ENCODE assay signal across 7 cellular contexts in genomic region chr16:29354461-29354860, GRCh38. TPM values are rescaled to one million over a fixed set of nuclear protein-coding genes. Genes with fewer than 3 reads are reported as not detected.
A peak's percentile ranks its signal among the peaks of the same experiment; 100 is the strongest.
DNase-seq lines count a peak whose midpoint lies in the region; ATAC-seq, FAIRE-seq and TF ChIP-seq lines count a peak whose summit lies in the region.
"Not testable (repeated sequence)": the region's sequence is repeated elsewhere in the genome, so short reads cannot be mapped to it uniquely, and the experiment has no call there.

No MANE protein-coding gene starts in this region.

- H3K56ac ChIP-seq in IMR-90 (ENCODE audit: extremely low read depth, insufficient read depth, low read length), result not testable (repeated sequence)

- not testable (repeated sequence) for H3K4me3 ChIP-seq in IMR-90 (ENCODE audit: insufficient read depth, low read depth, low read length); astrocyte (ENCODE audit: insufficient read depth, low read depth, low read length); left lung; naive thymus-derived CD4-positive, alpha-beta T cell (ENCODE audit: low read length); upper lobe of right lung

- H3K18ac ChIP-seq in IMR-90 (ENCODE audit: low read depth, low read length), result not testable (repeated sequence)

- not testable (repeated sequence) for TF ChIP-seq POLR2A in IMR-90 (IDR thresholded peaks at IDR 0.05; ENCODE audit: low read depth, low read length)

- H3K27ac ChIP-seq in IMR-90 (ENCODE audit: insufficient read depth, low read length); astrocyte (ENCODE audit: low read depth, low read length); left lung; naive thymus-derived CD4-positive, alpha-beta T cell (ENCODE audit: low read depth, low read length); upper lobe of right lung: not testable (repeated sequence)

- not testable (repeated sequence) for H2BK15ac ChIP-seq in IMR-90 (ENCODE audit: low read depth, low read length)

- not testable (repeated sequence) for H4K5ac ChIP-seq in IMR-90 (ENCODE audit: low read depth, low read length)

- H2BK5ac ChIP-seq in IMR-90 (ENCODE audit: low read depth, low read length, poor library complexity, severe bottlenecking), result not testable (repeated sequence)

- not testable (repeated sequence) for FAIRE-seq in astrocyte (lab: Jason Lieb, UNC)

- H3K9ac ChIP-seq in IMR-90 (ENCODE audit: low read depth, low read length); astrocyte (ENCODE audit: low read length): not testable (repeated sequence)

- not testable (repeated sequence) for H2AFZ ChIP-seq in IMR-90 (replicated peaks; ENCODE audit: low read length, poor library complexity); astrocyte (ENCODE audit: low read depth, low read length)

- not testable (repeated sequence) for H2BK120ac ChIP-seq in IMR-90 (ENCODE audit: low read depth, low read length)

- H3K27me3 Mint-ChIP-seq in astrocyte (ENCODE audit: low read depth, unreplicated experiment); naive thymus-derived CD4-positive, alpha-beta T cell: not testable (repeated sequence)

- H2BK20ac ChIP-seq in IMR-90 (ENCODE audit: low read depth, low read length), result not testable (repeated sequence)

- not testable (repeated sequence) for H4K20me1 ChIP-seq in IMR-90 (ENCODE audit: insufficient read depth, low read length); astrocyte (ENCODE audit: insufficient read depth, low read length)

- H3K79me1 ChIP-seq in IMR-90 (ENCODE audit: low read depth in 1 of 2, low read length in 2 of 2), result not testable (repeated sequence)

- not testable (repeated sequence) for H3K4me1 Mint-ChIP-seq in astrocyte (ENCODE audit: low read depth, unreplicated experiment); naive thymus-derived CD4-positive, alpha-beta T cell

- H3K14ac ChIP-seq in IMR-90 (replicated peaks; ENCODE audit: low read depth, low read length), result not testable (repeated sequence)

- H2AK5ac ChIP-seq in IMR-90 (ENCODE audit: low read depth, low read length), result not testable (repeated sequence)

- BruUV-seq in IMR-90 (replicated peaks; lab: Mats Ljungman, UMichigan), result not testable (repeated sequence)

- in situ Hi-C loops in IMR-90 (cut with MboI; ENCODE audit: low sequenced_read_pairs), result not testable (repeated sequence)

- no CpG with 5 or more reads among the region's 5 CpGs for WGBS in IMR-90 (ENCODE audit: extremely low coverage in 2 of 2, insufficient read length in 1 of 2), 2 experiments

- not testable (repeated sequence) for TF ChIP-seq CTCF in IMR-90 (conservative IDR thresholded peaks at IDR 0.05; ENCODE audit: low read depth, low read length); astrocyte (IDR thresholded peaks at IDR 0.05; ENCODE audit: insufficient read depth, low read depth, low read length); left lung (IDR thresholded peaks at IDR 0.05); upper lobe of right lung (IDR thresholded peaks at IDR 0.05)

- H3K9me1 ChIP-seq in IMR-90 (ENCODE audit: insufficient read depth, low read length), result not testable (repeated sequence)

- DNase-seq in IMR-90 (peak; percentile 1), fibroblast of peridontal ligament (ENCODE audit: extremely low read depth) (peak; percentile 31)
- not testable (repeated sequence) for DNase-seq in astrocyte (ENCODE audit: low read depth); Right ventricle myocardium inferior (ENCODE audit: missing footprints); left lung; naive thymus-derived CD4-positive, alpha-beta T cell; upper lobe of right lung

- H4K8ac ChIP-seq in IMR-90 (ENCODE audit: low read depth in 2 of 2, low read length in 2 of 2), result not testable (repeated sequence)

- H3K4me1 ChIP-seq in IMR-90 (ENCODE audit: control insufficient read depth, insufficient read depth, low read length); astrocyte (ENCODE audit: insufficient read depth, low read length); left lung; naive thymus-derived CD4-positive, alpha-beta T cell (ENCODE audit: control insufficient read depth in 2 of 2, insufficient read depth in 2 of 2, low read length in 2 of 2); upper lobe of right lung: not testable (repeated sequence)

- ATAC-seq in IMR-90 (ENCODE audit: low read depth) (peak; percentile 63), Right ventricle myocardium inferior (peak; percentile 43), left lung (peak; percentile 79), upper lobe of right lung (peak; percentile 78)
- peak; percentile 18 for ATAC-seq in naive thymus-derived CD4-positive, alpha-beta T cell

- H3K9me3 Mint-ChIP-seq in astrocyte (ENCODE audit: unreplicated experiment); naive thymus-derived CD4-positive, alpha-beta T cell: not testable (repeated sequence)

- TF ChIP-seq RAD21 in IMR-90 (IDR thresholded peaks at IDR 0.05; ENCODE audit: low read length), result not testable (repeated sequence)

- H3K4me2 ChIP-seq in IMR-90 (ENCODE audit: low read depth, low read length); astrocyte (ENCODE audit: low read length): not testable (repeated sequence)

- H3K4ac ChIP-seq in IMR-90 (ENCODE audit: low read depth, low read length), result not testable (repeated sequence)

- H2AK9ac ChIP-seq in IMR-90 (replicated peaks; ENCODE audit: low read depth, low read length, poor library complexity), result not testable (repeated sequence)

- not testable (repeated sequence) for H3K36me3 Mint-ChIP-seq in astrocyte (ENCODE audit: low read depth, unreplicated experiment); naive thymus-derived CD4-positive, alpha-beta T cell

- H3K27ac Mint-ChIP-seq in astrocyte (ENCODE audit: unreplicated experiment), result peak overlapping the region; percentile 19
- H3K27ac Mint-ChIP-seq in naive thymus-derived CD4-positive, alpha-beta T cell, result not testable (repeated sequence)

- dilution Hi-C loops in IMR-90 (cut with HindIII; ENCODE audit: low sequenced_read_pairs, unreplicated experiment), result not testable (repeated sequence)

- H3K79me2 ChIP-seq in astrocyte (ENCODE audit: insufficient read depth, low read length), result not testable (repeated sequence)

- CTCF ChIA-PET in IMR-90 (lab: Yijun Ruan, JAX); naive thymus-derived CD4-positive, alpha-beta T cell (lab: Charles Lee): not testable (repeated sequence)

- POLR2A ChIA-PET in IMR-90 (lab: Charles Lee; ENCODE audit: unreplicated experiment); naive thymus-derived CD4-positive, alpha-beta T cell (lab: Charles Lee): not testable (repeated sequence)

- H3K23ac ChIP-seq in IMR-90 (ENCODE audit: low read depth, low read length), result not testable (repeated sequence)

- not testable (repeated sequence) for H3K36me3 ChIP-seq in IMR-90 (ENCODE audit: control insufficient read depth, insufficient read depth, low read length); astrocyte (ENCODE audit: insufficient read depth, low read length); left lung; naive thymus-derived CD4-positive, alpha-beta T cell (ENCODE audit: control insufficient read depth in 2 of 3, insufficient read depth in 3 of 3, low read length in 3 of 3); upper lobe of right lung

- H4K91ac ChIP-seq in IMR-90 (ENCODE audit: insufficient read depth, low read depth, low read length), result not testable (repeated sequence)

- intact Hi-C loops in IMR-90 (cut with micrococcal nuclease); Right ventricle myocardium inferior (cut with DNase I); left lung (cut with DNase I); naive thymus-derived CD4-positive, alpha-beta T cell (cut with micrococcal nuclease); upper lobe of right lung (cut with DNase I): not testable (repeated sequence)

- not testable (repeated sequence) for H3K9me3 ChIP-seq in IMR-90 (ENCODE audit: control insufficient read depth, insufficient read depth, low read length); astrocyte (ENCODE audit: insufficient read depth, low read depth, low read length); left lung; naive thymus-derived CD4-positive, alpha-beta T cell (ENCODE audit: control insufficient read depth in 2 of 3, low read length in 3 of 3); upper lobe of right lung

- not testable (repeated sequence) for H3K4me3 Mint-ChIP-seq in astrocyte (ENCODE audit: unreplicated experiment); naive thymus-derived CD4-positive, alpha-beta T cell

- H3K27me3 ChIP-seq in IMR-90 (ENCODE audit: control insufficient read depth, insufficient read depth, low read length); astrocyte (ENCODE audit: insufficient read depth, low read length); left lung; naive thymus-derived CD4-positive, alpha-beta T cell (ENCODE audit: control insufficient read depth in 2 of 2, insufficient read depth in 2 of 2, low read length in 2 of 2); upper lobe of right lung: not testable (repeated sequence)

RNA-seq across cellular contexts. Expression of gene NPIPB11, which starts 52.0 kb away (rescaled TPM):
- total RNA-seq in IMR-90 (2012; rRNA removed) (under 0.01 TPM in 2 replicates), astrocyte (0.79 and 1.3 TPM in 2 replicates), Right ventricle myocardium inferior (0.38 TPM), left lung (1 to 10 TPM in 1 of 2 donors, under 1 TPM in 1; 0.32 to 1.2 TPM), upper lobe of right lung (0.72 TPM)
- polyA plus RNA-seq in IMR-90 (2012; rRNA removed), result 1.8 and 2.1 TPM in 2 replicates
- polyA plus RNA-seq in IMR-90 (2012; cell fraction: cytosol; rRNA removed), result 0.37 and 0.66 TPM in 2 replicates
- 14.8 and 19.7 TPM in 2 replicates for polyA plus RNA-seq in IMR-90 (2012; cell fraction: nucleus; rRNA removed; ENCODE audit: low replicate concordance)
- total RNA-seq in naive thymus-derived CD4-positive, alpha-beta T cell, result 1 to 10 TPM; 2.1 to 4.9 (median 2.6) TPM
- under 1 TPM; 0.20 to 0.67 TPM for polyA plus RNA-seq in naive thymus-derived CD4-positive, alpha-beta T cell

Comparison
In these comparisons a context has a peak if more than half of its experiments do, and no peak if none do; other contexts are left out.
1. ATAC-seq: peak in every context shown above with its lines; median percentile 79 in left lung; 78 in upper lobe of right lung; 63 in IMR-90; 43 in Right ventricle myocardium inferior; 18 in naive thymus-derived CD4-positive, alpha-beta T cell.